1 cellular context compared by ENCODE assay signal in the genomic region with DNA sequence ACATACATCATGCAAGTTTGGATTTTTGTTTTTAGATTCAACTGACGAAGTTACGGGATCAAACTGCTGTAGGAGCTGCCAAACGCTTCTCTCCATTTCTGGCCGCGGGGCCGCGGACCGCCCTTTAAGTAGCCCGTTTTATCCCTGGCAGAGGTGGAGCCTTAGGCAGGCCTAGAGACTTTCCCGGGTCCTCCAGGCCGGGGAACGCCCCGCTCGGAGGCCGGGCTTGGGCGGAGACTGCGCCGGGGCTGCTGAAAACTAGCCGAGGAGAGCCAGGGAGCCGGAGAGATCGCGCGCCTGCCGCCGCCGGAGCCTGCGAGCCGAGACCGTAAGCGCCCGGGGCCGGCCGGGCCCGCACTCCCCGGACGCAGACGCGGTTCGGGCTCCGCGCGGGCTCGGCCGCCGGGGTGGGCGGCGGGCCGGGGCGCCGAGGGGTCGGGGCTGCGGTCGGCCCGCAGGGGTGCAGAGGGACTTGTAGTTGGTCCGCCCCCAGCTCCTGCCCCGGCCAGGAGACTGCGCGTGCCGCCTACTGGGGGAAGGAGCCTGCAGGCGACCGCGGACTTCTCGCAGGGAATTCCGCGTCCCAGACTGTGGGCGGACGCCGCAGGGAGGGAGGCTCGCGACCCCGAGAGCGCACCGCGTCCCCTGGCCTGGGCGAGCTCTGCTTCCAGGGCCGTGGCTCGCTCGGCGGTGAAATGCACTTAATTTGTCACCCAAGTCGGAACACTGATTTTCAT.
TF ChIP-seq lines count a peak whose summit lies in the region.

Gene EPHX1, plus strand, starts transcription at position 283 of the 737 bp plus-strand sequence. CDS start 18,606 bp downstream, outside the sequence.

TF ChIP-seq in HepG2, 621 proteins besides CTCF, POLR2A, EP300 and RAD21 (continued from another document):
- TF ChIP-seq TAF1 (CRISPR knock-in tag; IDR thresholded peaks at IDR 0.05) = peak; percentile 43; the same call in 1 of the 2 replicates
- peak in 1 of 2 experiments; percentile 42; a peak in 1 of 4 replicates for TF ChIP-seq HMGXB4 (CRISPR knock-in tag; IDR thresholded peaks at IDR 0.05; ENCODE audit: borderline replicate concordance in 1 of 2, low read depth in 1 of 2)
- TF ChIP-seq HBP1 (CRISPR knock-in tag; IDR thresholded peaks at IDR 0.05; ENCODE audit: low read depth) = no peak; the same call in 1 of the 2 replicates
- TF ChIP-seq ZNF451 (CRISPR knock-in tag; IDR thresholded peaks at IDR 0.05) = no peak
- TF ChIP-seq, protein P1, sequence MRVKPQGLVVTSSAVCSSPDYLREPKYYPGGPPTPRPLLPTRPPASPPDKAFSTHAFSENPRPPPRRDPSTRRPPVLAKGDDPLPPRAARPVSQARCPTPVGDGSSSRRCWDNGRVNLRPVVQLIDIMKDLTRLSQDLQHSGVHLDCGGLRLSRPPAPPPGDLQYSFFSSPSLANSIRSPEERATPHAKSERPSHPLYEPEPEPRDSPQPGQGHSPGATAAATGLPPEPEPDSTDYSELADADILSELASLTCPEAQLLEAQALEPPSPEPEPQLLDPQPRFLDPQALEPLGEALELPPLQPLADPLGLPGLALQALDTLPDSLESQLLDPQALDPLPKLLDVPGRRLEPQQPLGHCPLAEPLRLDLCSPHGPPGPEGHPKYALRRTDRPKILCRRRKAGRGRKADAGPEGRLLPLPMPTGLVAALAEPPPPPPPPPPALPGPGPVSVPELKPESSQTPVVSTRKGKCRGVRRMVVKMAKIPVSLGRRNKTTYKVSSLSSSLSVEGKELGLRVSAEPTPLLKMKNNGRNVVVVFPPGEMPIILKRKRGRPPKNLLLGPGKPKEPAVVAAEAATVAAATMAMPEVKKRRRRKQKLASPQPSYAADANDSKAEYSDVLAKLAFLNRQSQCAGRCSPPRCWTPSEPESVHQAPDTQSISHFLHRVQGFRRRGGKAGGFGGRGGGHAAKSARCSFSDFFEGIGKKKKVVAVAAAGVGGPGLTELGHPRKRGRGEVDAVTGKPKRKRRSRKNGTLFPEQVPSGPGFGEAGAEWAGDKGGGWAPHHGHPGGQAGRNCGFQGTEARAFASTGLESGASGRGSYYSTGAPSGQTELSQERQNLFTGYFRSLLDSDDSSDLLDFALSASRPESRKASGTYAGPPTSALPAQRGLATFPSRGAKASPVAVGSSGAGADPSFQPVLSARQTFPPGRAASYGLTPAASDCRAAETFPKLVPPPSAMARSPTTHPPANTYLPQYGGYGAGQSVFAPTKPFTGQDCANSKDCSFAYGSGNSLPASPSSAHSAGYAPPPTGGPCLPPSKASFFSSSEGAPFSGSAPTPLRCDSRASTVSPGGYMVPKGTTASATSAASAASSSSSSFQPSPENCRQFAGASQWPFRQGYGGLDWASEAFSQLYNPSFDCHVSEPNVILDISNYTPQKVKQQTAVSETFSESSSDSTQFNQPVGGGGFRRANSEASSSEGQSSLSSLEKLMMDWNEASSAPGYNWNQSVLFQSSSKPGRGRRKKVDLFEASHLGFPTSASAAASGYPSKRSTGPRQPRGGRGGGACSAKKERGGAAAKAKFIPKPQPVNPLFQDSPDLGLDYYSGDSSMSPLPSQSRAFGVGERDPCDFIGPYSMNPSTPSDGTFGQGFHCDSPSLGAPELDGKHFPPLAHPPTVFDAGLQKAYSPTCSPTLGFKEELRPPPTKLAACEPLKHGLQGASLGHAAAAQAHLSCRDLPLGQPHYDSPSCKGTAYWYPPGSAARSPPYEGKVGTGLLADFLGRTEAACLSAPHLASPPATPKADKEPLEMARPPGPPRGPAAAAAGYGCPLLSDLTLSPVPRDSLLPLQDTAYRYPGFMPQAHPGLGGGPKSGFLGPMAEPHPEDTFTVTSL (CRISPR knock-in tag; IDR thresholded peaks at IDR 0.05; ENCODE audit: borderline replicate concordance) = no peak
- 0 out of 2 replicates have a peak, but pooled peaks have one; percentile 2 for TF ChIP-seq ZNF761 (CRISPR knock-in tag; conservative IDR thresholded peaks at IDR 0.05)
- TF ChIP-seq, protein P2, sequence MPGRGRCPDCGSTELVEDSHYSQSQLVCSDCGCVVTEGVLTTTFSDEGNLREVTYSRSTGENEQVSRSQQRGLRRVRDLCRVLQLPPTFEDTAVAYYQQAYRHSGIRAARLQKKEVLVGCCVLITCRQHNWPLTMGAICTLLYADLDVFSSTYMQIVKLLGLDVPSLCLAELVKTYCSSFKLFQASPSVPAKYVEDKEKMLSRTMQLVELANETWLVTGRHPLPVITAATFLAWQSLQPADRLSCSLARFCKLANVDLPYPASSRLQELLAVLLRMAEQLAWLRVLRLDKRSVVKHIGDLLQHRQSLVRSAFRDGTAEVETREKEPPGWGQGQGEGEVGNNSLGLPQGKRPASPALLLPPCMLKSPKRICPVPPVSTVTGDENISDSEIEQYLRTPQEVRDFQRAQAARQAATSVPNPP (CRISPR knock-in tag; IDR thresholded peaks at IDR 0.05) = 0 out of 2 replicates have a peak, but pooled peaks have one; percentile 24
- TF ChIP-seq ZBTB26 (CRISPR knock-in tag; IDR thresholded peaks at IDR 0.05; ENCODE audit: borderline replicate concordance) = 0 out of 2 replicates have a peak, but pooled peaks have one; percentile 28
- TF ChIP-seq TGIF2 (CRISPR knock-in tag; IDR thresholded peaks at IDR 0.05) = no peak
TF ChIP-seq in HepG2: peak in this region for 86.
